8 cellular contexts compared by ENCODE assay signal in the genomic region with DNA sequence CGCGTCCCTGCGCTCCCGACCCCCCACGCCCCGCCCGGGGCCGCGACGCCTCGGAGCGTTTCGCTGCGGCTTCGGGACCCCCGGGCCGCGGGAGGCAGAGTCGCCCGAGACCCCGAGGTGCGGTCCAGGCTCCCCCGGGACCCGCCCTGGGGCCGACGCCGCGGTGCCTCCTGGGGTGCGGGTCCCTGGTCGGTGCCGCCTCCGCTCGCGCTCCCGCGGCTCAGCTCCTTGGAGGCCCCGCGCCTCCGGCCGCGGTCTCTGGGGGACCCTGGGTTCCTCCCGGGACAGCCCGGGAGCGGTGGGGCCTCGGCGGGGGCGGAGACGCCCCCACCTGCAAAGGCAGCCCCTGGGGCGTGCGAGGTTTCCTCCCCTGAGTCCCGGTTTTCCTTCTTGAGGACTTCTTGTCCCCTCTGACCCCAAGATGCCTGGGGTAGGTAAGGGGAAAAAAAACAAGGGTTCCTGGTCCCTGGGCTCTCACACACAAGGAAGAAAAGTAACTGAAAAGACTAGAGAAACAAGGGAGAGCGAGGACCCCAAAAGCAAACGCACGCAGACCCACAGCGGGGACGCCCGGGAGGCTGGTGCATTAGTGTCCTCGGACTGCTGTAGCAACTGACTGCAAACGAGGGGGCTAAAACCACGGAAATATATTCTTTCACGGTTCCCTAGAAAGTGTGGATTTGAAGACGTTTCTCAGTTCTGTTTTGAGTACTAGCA.
A peak's percentile ranks its signal among the peaks of the same experiment; 100 is the strongest.
DNase-seq lines count a peak whose midpoint lies in the region; ATAC-seq lines count a peak whose summit lies in the region.

No MANE protein-coding gene starts in this region.

- peak overlapping the region; percentile 81 for H3K4me3 Mint-ChIP-seq in activated naive CD8-positive, alpha-beta T cell

- H3K9me3 Mint-ChIP-seq in activated naive CD8-positive, alpha-beta T cell (ENCODE audit: low read depth): no peaks in the 10 kb centered on the region

- peak; percentile 24 for ATAC-seq in HG02759 (IDR thresholded peaks at IDR 0.05; ENCODE audit: unreplicated experiment)

- H3K4me1 Mint-ChIP-seq in activated naive CD8-positive, alpha-beta T cell (ENCODE audit: low read depth): peaks cover 25% of the 10 kb centered on the region

- peak overlapping the region; percentile 22 for H3K27ac Mint-ChIP-seq in activated naive CD8-positive, alpha-beta T cell

- peak; percentile 19 for DNase-seq in ELF-1 (ENCODE audit: low read depth, low spot score)
- DNase-seq in iPS-NIHi7 (ENCODE audit: extremely low spot score): peak; percentile 31
- peak in 1 of 49 donors; percentile 9 for DNase-seq in substantia nigra (lab: John Stamatoyannopoulos, UW)
- DNase-seq in NCI-H748 treated with DMSO at 0.1 percent for 48 hours (lab: John Stamatoyannopoulos, UW): no peak
- DNase-seq in AG20443 (ENCODE audit: low spot score): no peak
- no peak for DNase-seq in NCI-H1436 treated with DMSO at 0.1 percent for 48 hours (lab: John Stamatoyannopoulos, UW)

- H3K36me3 Mint-ChIP-seq in activated naive CD8-positive, alpha-beta T cell: peaks cover 11% of the 10 kb centered on the region

- H3K27ac ChIP-seq in substantia nigra (ENCODE audit: low read depth, low read length, poor library complexity, severe bottlenecking): peak overlapping the region; percentile 72

- no peaks in the 10 kb centered on the region for H3K27me3 Mint-ChIP-seq in activated naive CD8-positive, alpha-beta T cell

Comparison
In these comparisons a context has a peak if more than half of its experiments do, and no peak if none do; other contexts are left out.
1. DNase-seq: peak in ELF-1 (single experiment) and iPS-NIHi7 (single experiment); none in NCI-H748 treated with DMSO at 0.1 percent for 48 hours (single experiment), AG20443 (single experiment) and NCI-H1436 treated with DMSO at 0.1 percent for 48 hours (single experiment).